In the genomic region with DNA sequence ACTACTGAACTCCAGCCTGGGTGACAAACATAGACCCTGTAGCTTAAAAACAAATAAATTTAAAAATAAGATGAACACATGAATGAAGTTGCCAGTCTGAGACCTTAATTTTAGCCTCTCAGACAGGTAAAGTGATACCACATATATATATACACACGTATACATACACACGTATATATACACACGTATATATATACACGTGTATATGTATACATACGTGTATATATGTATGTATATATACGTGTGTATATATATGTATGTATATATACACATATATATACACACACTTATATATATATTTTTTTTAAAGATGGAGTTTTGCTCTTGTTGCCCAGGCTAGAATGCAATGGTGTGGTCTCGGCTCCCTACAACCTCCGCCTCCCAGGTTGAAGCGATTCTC, we compare ENCODE assay signal across 26 cellular contexts.
"Had no signal": no experiment of that assay in that cellular context is flagged by ENCODE, and none has a peak within 500 bp of the region (broad histone marks: within the 10 kb centered on the region; RNA-seq: fewer than 3 reads in every experiment).

No MANE protein-coding gene starts in this region.

- H3K4me3 ChIP-seq: esophagus muscularis mucosa, pancreas, prostate gland, smooth muscle cell, suprapubic skin, uterus had no signal

- H3K27ac ChIP-seq: esophagus muscularis mucosa, foreskin keratinocyte, prostate gland, suprapubic skin had no signal

- H3K4me1 ChIP-seq: prostate gland, suprapubic skin had no signal

- H3K9me3 ChIP-seq: esophagus muscularis mucosa, pancreas, prostate gland, suprapubic skin, uterus had no signal

- DNase-seq: activated CD4-positive, alpha-beta T cell treated with anti-CD3 and anti-CD28 coated beads for 36 hours; activated CD4-positive, CD25-positive, alpha-beta regulatory T cell; activated CD8-positive, alpha-beta memory T cell treated with anti-CD3 and anti-CD28 coated beads, Interleukin-2, amount 10 ng/mL, durations not matched to agents 7 days and 5 days; activated CD8-positive, alpha-beta T cell treated with anti-CD3 and anti-CD28 coated beads, Interleukin-2, amount 10 ng/mL, durations not matched to agents 7 days and 5 days; activated T-cell treated with anti-CD3 and anti-CD28 coated beads, Interleukin-2, amount 50 U/mL, for 48 hours; dermis blood vessel endothelial cell; effector CD4-positive, alpha-beta T cell; foreskin keratinocyte; left ventricle myocardium superior; naive thymus-derived CD4-positive, alpha-beta T cell; nucleus accumbens; pancreas; retina; stimulated activated CD4-positive, alpha-beta T cell treated with anti-CD3 and anti-CD28 coated beads, Interleukin-1b, Interleukin-23, amount 100 ng/mL, for 48 hours; stimulated activated CD4-positive, alpha-beta T cell treated with anti-CD3 and anti-CD28 coated beads, Interleukin-4, amount 100 ng/mL, for 4 hours; stimulated activated CD8-positive, alpha-beta memory T cell treated with anti-CD3 and anti-CD28 coated beads, Interleukin-4, amount 100 ng/mL, for 48 hours; stimulated activated naive CD8-positive, alpha-beta T cell treated with anti-CD3 and anti-CD28 coated beads, Interleukin-15, amount 100 ng/mL, for 72 hours; uterus had no signal

- FAIRE-seq: bronchial epithelial cell, colon, pancreas had no signal

- H3K36me3 ChIP-seq: esophagus muscularis mucosa, pancreas, prostate gland, suprapubic skin, uterus had no signal

- H3K27me3 ChIP-seq: esophagus muscularis mucosa, foreskin keratinocyte, pancreas, suprapubic skin, uterus had no signal

- ATAC-seq: activated CD4-positive, alpha-beta T cell treated with anti-CD3 and anti-CD28 coated beads for 36 hours; activated CD8-positive, alpha-beta memory T cell treated with anti-CD3 and anti-CD28 coated beads, Interleukin-2, amount 10 ng/mL, durations not matched to agents 7 days and 5 days; activated CD8-positive, alpha-beta T cell treated with anti-CD3 and anti-CD28 coated beads, Interleukin-2, amount 10 ng/mL, durations not matched to agents 7 days and 5 days; activated naive CD4-positive, alpha-beta T cell treated with anti-CD3 and anti-CD28 coated beads, Interleukin-2, amount 50 U/mL, for 72 hours; foreskin keratinocyte; naive thymus-derived CD4-positive, alpha-beta T cell; stimulated activated memory B cell treated with anti-CD40 and anti-IgM and Interleukin-4, amounts not matched to agents 10 μg/mL and 1 μg/mL and 100 μg/mL, for 72 hours; stimulated activated naive CD8-positive, alpha-beta T cell treated with anti-CD3 and anti-CD28 coated beads, Interleukin-15, amount 100 ng/mL, for 72 hours had no signal
